13 cellular contexts compared by ENCODE assay signal in genomic region chr21:29175408-29176147, GRCh38. TPM values are rescaled to one million over a fixed set of nuclear protein-coding genes. Genes with fewer than 3 reads are reported as not detected.
DNase-seq lines count a peak whose midpoint lies in the region; ATAC-seq and TF ChIP-seq lines count a peak whose summit lies in the region.
"Had no signal": no experiment of that assay in that cellular context is flagged by ENCODE, and none has a peak within 500 bp of the region (broad histone marks: within the 10 kb centered on the region; RNA-seq: fewer than 3 reads in every experiment).

No MANE protein-coding gene starts in this region.

- TF ChIP-seq CTCF in MCF 10A (IDR thresholded peaks at IDR 0.05; ENCODE audit: unreplicated experiment) = no peak
- no peak for TF ChIP-seq CTCF in mammary epithelial cell (conservative IDR thresholded peaks at IDR 0.05 in 1 of 2, IDR thresholded peaks at IDR 0.05 in 1 of 2; ENCODE audit: extremely low read depth in 1 of 2, insufficient read depth in 1 of 2, low read depth in 1 of 2, low read length in 2 of 2)
- no peak for TF ChIP-seq CTCF in ascending aorta (IDR thresholded peaks at IDR 0.05)
- no peak for TF ChIP-seq CTCF in type B pancreatic cell (conservative IDR thresholded peaks at IDR 0.05)

- H4K20me1 ChIP-seq in mammary epithelial cell (ENCODE audit: insufficient read depth, low read length) = no peaks in the 10 kb centered on the region

- H3K27ac Mint-ChIP-seq in MCF 10A (ENCODE audit: low read depth, unreplicated experiment) = peak overlapping the region; percentile 84
- H3K27ac Mint-ChIP-seq in type B pancreatic cell = peak overlapping the region; percentile 39
- H3K27ac Mint-ChIP-seq: activated T-helper 1 cell treated with anti-CD3 and anti-CD28 coated beads, Interleukin-12 subunit alpha, Interleukin-12 subunit beta, Interleukin-2, Interleukin-4 antibody, amounts not matched to agents 30 ng/mL and 10 ng/mL and 1 ng/mL, durations not matched to agents 14 hours and 24 hours and 36 hours had no signal

- H3K4me3 ChIP-seq in mammary epithelial cell (replicated peaks in 1 of 3; ENCODE audit: insufficient read depth in 1 of 3, low read depth in 2 of 3, low read length in 3 of 3) (no peak overlapping the region), ascending aorta (peak overlapping the region; percentile 8 to 39)

- H3K4me2 ChIP-seq in mammary epithelial cell (ENCODE audit: insufficient read depth, low read depth, low read length) = no peak overlapping the region

- H3K9me3 ChIP-seq in mammary epithelial cell (replicated peaks; ENCODE audit: insufficient read depth, low read length) = no peaks in the 10 kb centered on the region
- no peaks in the 10 kb centered on the region for H3K9me3 ChIP-seq in ascending aorta

- peak; percentile 76 for ATAC-seq in left lobe of liver

- H3K4me3 Mint-ChIP-seq in MCF 10A (ENCODE audit: unreplicated experiment) (no peak overlapping the region), type B pancreatic cell (no peak overlapping the region)
- H3K4me3 Mint-ChIP-seq: activated T-helper 1 cell treated with anti-CD3 and anti-CD28 coated beads, Interleukin-12 subunit alpha, Interleukin-12 subunit beta, Interleukin-2, Interleukin-4 antibody, amounts not matched to agents 30 ng/mL and 10 ng/mL and 1 ng/mL, durations not matched to agents 14 hours and 24 hours and 36 hours had no signal

- H3K9me3 Mint-ChIP-seq in MCF 10A (ENCODE audit: unreplicated experiment) = no peaks in the 10 kb centered on the region
- no peaks in the 10 kb centered on the region for H3K9me3 Mint-ChIP-seq in type B pancreatic cell

- CTCF ChIA-PET in MCF 10A (lab: Yijun Ruan, JAX) = interaction anchor here (0.8 to 3.9 kb wide), 4 partner anchors 11 to 114 kb away, joined by 3 to 35 read pairs (median 10); no protein-coding TSS in a partner anchor
- CTCF ChIA-PET in mammary epithelial cell (lab: Charles Lee; ENCODE audit: low non-redundant PET) = no interaction called here

- 100% methylated on average over 3 of the region's 3 CpGs for WGBS in mammary epithelial cell (ENCODE audit: low coverage, missing lambda C conversion rate)

- no peaks in the 10 kb centered on the region for H3K36me3 Mint-ChIP-seq in MCF 10A (ENCODE audit: insufficient read depth, unreplicated experiment)
- no peaks in the 10 kb centered on the region for H3K36me3 Mint-ChIP-seq in type B pancreatic cell

- POLR2A ChIA-PET in MCF 10A (lab: Yijun Ruan, JAX) = interaction anchor here (0.7 to 7.3 kb wide), 6 partner anchors 13 to 125 kb away, joined by 4 to 60 read pairs (median 6); partner anchors contain the start of gene BACH1

- H3K79me2 ChIP-seq in mammary epithelial cell (ENCODE audit: insufficient read depth, low read length) = no peaks in the 10 kb centered on the region

- H3K27ac ChIP-seq in mammary epithelial cell (ENCODE audit: insufficient read depth, low read depth, low read length) (no peak overlapping the region), ascending aorta (peak overlapping the region; percentile 25 to 50)

- H3K4me1 ChIP-seq in mammary epithelial cell (ENCODE audit: insufficient read depth, low read length) (peaks cover 3% of the 10 kb centered on the region), ascending aorta (peaks cover 0 to 16% of the 10 kb centered on the region in 2 donors)

- H3K27me3 Mint-ChIP-seq in MCF 10A (ENCODE audit: insufficient read depth, unreplicated experiment) (no peaks in the 10 kb centered on the region), type B pancreatic cell (no peaks in the 10 kb centered on the region)

- H3K4me1 Mint-ChIP-seq in MCF 10A (ENCODE audit: insufficient read depth, unreplicated experiment) = peaks cover 13% of the 10 kb centered on the region
- peaks cover 9% of the 10 kb centered on the region for H3K4me1 Mint-ChIP-seq in type B pancreatic cell (ENCODE audit: unreplicated experiment)

- H3K27me3 ChIP-seq in mammary epithelial cell (ENCODE audit: insufficient read depth, low read length) = no peaks in the 10 kb centered on the region
- no peaks in the 10 kb centered on the region for H3K27me3 ChIP-seq in ascending aorta

- dilution Hi-C loops in mammary epithelial cell (cut with HindIII; ENCODE audit: low sequenced_read_pairs) = no loop called here

- DNase-seq in MCF 10A (ENCODE audit: unreplicated experiment) (peak; percentile 65), mammary epithelial cell (no peak), ascending aorta (ENCODE audit: low spot score in 2 of 2) (no peak), left lobe of liver (ENCODE audit: low spot score) (peak; percentile 82), type B pancreatic cell (ENCODE audit: extremely low spot score, unreplicated experiment) (no peak), iPS-NIHi7 (ENCODE audit: extremely low spot score) (no peak), cerebellum (ENCODE audit: low spot score) (no peak)
- no peak for DNase-seq in activated CD4-positive, alpha-beta T cell treated with anti-CD3 and anti-CD28 coated beads, Interleukin-2, amount 50 U/mL, for 4 hours
- DNase-seq: AML-193, H7, kidney, T-helper 2 cell had no signal

- no TSS peak for BruUV-seq in MCF 10A (replicated peaks; lab: Mats Ljungman, UMichigan)
- no TSS peak for BruUV-seq in mammary epithelial cell (replicated peaks; lab: Mats Ljungman, UMichigan)

- intact Hi-C loops in MCF 10A (cut with micrococcal nuclease) = no loop called here
- intact Hi-C loops in mammary epithelial cell (cut with micrococcal nuclease) = no loop called here
- intact Hi-C loops in ascending aorta (cut with DNase I) = no loop called here

- H3K9ac ChIP-seq in mammary epithelial cell (ENCODE audit: insufficient read depth, low read length) = no peak overlapping the region

- in situ Hi-C loops in mammary epithelial cell (cut with MboI; ENCODE audit: low sequenced_read_pairs in 2 of 2) = no loop called here

- no peak overlapping the region for H2AFZ ChIP-seq in mammary epithelial cell (ENCODE audit: low read depth, low read length)

- H3K36me3 ChIP-seq in mammary epithelial cell (ENCODE audit: insufficient read depth, low read length) (no peaks in the 10 kb centered on the region), ascending aorta (no peaks in the 10 kb centered on the region)

RNA-seq across cellular contexts. Expression of gene MAP3K7CL, which starts 45.1 kb away (rescaled TPM):
- total RNA-seq in MCF 10A (2022) (4.9 and 6.3 TPM in 2 replicates), mammary epithelial cell (1 to 10 TPM; 6.0 to 7.7 TPM), ascending aorta (6.9 TPM), left lobe of liver (3.8 TPM), type B pancreatic cell (ENCODE audit: low replicate concordance) (5.3 TPM in 1 of 2 replicates, not detected in the other), cerebellum (2.5 TPM)
- polyA plus RNA-seq in mammary epithelial cell = 6.2 TPM
- polyA minus RNA-seq in mammary epithelial cell = not detected
- total RNA-seq: H7 had no signal

Comparison
In these comparisons a context has a peak if more than half of its experiments do, and no peak if none do; other contexts are left out.
1. DNase-seq: peak in MCF 10A (single experiment) and left lobe of liver (single experiment); none in mammary epithelial cell (single experiment), ascending aorta (0 of 2), type B pancreatic cell (single experiment), iPS-NIHi7 (single experiment), activated CD4-positive, alpha-beta T cell treated with anti-CD3 and anti-CD28 coated beads, Interleukin-2, amount 50 U/mL, for 4 hours (0 of 2) and cerebellum (single experiment).
2. H3K4me3 ChIP-seq: peak in ascending aorta (2 of 2); none in mammary epithelial cell (0 of 3).